In the genomic region with DNA sequence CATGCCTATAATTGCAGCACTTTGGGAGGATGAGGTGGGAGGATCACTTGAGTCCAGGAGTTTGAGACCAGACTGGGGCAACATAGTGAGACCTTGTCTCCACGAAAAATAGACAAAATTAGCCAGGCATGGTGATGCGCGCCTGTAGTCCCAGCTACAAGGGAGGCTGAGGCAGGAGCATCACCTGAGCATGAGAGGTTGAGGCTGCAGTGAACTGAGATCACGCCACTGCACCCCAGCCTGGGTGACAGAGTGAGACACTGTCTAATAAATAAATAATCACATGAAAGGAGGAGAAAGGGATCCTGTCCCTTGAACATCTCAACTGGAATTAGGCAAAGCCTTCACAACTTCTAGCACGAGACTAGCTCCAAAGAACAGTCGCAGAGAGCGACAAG, we compare ENCODE assay signal across 1 cellular context.
TF ChIP-seq lines count a peak whose summit lies in the region.

No MANE protein-coding gene starts in this region.

TF ChIP-seq in GM23338, 12 proteins besides CTCF, POLR2A, EP300 and RAD21 (continued from another document):
- TF ChIP-seq, protein P1, sequence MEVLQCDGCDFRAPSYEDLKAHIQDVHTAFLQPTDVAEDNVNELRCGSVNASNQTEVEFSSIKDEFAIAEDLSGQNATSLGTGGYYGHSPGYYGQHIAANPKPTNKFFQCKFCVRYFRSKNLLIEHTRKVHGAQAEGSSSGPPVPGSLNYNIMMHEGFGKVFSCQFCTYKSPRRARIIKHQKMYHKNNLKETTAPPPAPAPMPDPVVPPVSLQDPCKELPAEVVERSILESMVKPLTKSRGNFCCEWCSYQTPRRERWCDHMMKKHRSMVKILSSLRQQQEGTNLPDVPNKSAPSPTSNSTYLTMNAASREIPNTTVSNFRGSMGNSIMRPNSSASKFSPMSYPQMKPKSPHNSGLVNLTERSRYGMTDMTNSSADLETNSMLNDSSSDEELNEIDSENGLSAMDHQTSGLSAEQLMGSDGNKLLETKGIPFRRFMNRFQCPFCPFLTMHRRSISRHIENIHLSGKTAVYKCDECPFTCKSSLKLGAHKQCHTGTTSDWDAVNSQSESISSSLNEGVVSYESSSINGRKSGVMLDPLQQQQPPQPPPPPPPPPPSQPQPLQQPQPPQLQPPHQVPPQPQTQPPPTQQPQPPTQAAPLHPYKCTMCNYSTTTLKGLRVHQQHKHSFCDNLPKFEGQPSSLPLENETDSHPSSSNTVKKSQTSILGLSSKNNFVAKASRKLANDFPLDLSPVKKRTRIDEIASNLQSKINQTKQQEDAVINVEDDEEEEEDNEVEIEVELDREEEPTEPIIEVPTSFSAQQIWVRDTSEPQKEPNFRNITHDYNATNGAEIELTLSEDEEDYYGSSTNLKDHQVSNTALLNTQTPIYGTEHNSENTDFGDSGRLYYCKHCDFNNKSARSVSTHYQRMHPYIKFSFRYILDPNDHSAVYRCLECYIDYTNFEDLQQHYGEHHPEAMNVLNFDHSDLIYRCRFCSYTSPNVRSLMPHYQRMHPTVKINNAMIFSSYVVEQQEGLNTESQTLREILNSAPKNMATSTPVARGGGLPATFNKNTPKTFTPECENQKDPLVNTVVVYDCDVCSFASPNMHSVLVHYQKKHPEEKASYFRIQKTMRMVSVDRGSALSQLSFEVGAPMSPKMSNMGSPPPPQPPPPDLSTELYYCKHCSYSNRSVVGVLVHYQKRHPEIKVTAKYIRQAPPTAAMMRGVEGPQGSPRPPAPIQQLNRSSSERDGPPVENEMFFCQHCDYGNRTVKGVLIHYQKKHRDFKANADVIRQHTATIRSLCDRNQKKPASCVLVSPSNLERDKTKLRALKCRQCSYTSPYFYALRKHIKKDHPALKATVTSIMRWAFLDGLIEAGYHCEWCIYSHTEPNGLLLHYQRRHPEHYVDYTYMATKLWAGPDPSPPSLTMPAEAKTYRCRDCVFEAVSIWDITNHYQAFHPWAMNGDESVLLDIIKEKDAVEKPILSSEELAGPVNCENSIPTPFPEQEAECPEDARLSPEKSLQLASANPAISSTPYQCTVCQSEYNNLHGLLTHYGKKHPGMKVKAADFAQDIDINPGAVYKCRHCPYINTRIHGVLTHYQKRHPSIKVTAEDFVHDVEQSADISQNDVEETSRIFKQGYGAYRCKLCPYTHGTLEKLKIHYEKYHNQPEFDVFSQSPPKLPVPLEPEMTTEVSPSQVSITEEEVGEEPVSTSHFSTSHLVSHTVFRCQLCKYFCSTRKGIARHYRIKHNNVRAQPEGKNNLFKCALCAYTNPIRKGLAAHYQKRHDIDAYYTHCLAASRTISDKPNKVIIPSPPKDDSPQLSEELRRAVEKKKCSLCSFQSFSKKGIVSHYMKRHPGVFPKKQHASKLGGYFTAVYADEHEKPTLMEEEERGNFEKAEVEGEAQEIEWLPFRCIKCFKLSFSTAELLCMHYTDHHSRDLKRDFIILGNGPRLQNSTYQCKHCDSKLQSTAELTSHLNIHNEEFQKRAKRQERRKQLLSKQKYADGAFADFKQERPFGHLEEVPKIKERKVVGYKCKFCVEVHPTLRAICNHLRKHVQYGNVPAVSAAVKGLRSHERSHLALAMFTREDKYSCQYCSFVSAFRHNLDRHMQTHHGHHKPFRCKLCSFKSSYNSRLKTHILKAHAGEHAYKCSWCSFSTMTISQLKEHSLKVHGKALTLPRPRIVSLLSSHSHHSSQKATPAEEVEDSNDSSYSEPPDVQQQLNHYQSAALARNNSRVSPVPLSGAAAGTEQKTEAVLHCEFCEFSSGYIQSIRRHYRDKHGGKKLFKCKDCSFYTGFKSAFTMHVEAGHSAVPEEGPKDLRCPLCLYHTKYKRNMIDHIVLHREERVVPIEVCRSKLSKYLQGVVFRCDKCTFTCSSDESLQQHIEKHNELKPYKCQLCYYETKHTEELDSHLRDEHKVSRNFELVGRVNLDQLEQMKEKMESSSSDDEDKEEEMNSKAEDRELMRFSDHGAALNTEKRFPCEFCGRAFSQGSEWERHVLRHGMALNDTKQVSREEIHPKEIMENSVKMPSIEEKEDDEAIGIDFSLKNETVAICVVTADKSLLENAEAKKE (CRISPR knock-in tag; IDR thresholded peaks at IDR 0.05): no peak
- no peak for TF ChIP-seq EZH2 (IDR thresholded peaks at IDR 0.05; ENCODE audit: low read depth, unreplicated experiment)
TF ChIP-seq in GM23338: peak in this region for 0.
